31 cellular contexts compared by ENCODE assay signal in the genomic region with DNA sequence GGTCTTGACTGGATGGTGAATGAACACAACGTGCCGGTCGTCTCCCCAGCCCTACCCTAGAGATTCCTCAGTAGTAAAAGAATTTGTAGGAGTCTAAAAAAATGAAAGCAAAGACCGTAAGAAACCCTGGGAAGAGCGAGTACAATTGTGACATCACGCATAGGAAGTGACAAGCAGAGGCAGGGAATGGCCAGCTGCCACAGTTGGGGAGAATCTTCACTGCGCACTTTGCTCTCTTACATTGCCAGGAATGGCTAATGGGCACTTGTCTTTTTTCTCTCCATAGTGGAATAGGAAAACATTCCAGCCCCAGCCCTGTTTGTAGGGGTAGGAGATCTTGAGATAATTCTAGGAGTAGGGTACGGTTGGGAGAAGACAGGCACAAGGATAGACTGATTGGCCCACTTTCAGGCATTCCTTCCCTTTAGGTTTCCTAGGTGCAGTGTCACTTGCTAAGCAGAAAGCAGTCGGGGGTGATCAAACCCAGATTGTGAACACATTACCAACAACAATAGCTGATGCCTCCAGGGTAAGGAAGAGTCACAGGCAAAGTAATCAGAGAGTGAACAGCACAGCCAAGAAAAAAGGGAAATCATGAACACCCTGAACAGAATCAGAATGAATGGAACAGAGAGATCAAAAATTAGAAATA.
"Had no signal": no experiment of that assay in that cellular context is flagged by ENCODE, and none has a peak within 500 bp of the region (broad histone marks: within the 10 kb centered on the region; RNA-seq: fewer than 3 reads in every experiment).

No MANE protein-coding gene starts in this region.

- H3K9me3 ChIP-seq: ascending aorta, gastrocnemius medialis, lower lobe of right lung, pancreas, prostate gland, right atrium auricular region, tibial nerve had no signal

- H3K4me1 ChIP-seq: lower lobe of right lung, pancreas, prostate gland, right atrium auricular region had no signal

- ATAC-seq: activated CD4-positive, CD25-positive, alpha-beta regulatory T cell treated with anti-CD3 and anti-CD28 coated beads, Interleukin-2, amount 50 U/mL, for 24 hours; gastrocnemius medialis; left colon; lower lobe of right lung; pancreas had no signal

- H3K9me3 Mint-ChIP-seq: activated naive CD4-positive, alpha-beta T cell treated with anti-CD3 and anti-CD28 coated beads for 36 hours; activated naive CD8-positive, alpha-beta T cell treated with anti-CD3 and anti-CD28 coated beads for 36 hours; activated T-helper 1 cell treated with anti-CD3 and anti-CD28 coated beads, Interleukin-12 subunit alpha, Interleukin-12 subunit beta, Interleukin-2, Interleukin-4 antibody, amounts not matched to agents 30 ng/mL and 10 ng/mL and 1 ng/mL, durations not matched to agents 14 hours and 24 hours and 36 hours; nephron; T-helper 1 cell treated with Interleukin-12 subunit alpha and Interleukin-12 subunit beta and Interleukin-4 antibody, amounts not matched to agents 30 μg/mL and 1 μg/mL, for 36 hours had no signal

- H3K36me3 Mint-ChIP-seq: activated naive CD8-positive, alpha-beta T cell treated with anti-CD3 and anti-CD28 coated beads for 36 hours; brain had no signal

- H3K4me3 ChIP-seq: ascending aorta, coronary artery, dorsolateral prefrontal cortex, gastrocnemius medialis, lower lobe of right lung, pancreas, prostate gland, right atrium auricular region, tibial nerve had no signal

- H3K27me3 ChIP-seq: ascending aorta, dorsolateral prefrontal cortex, gastrocnemius medialis, pancreas, right atrium auricular region, tibial nerve had no signal

- DNase-seq: activated CD4-positive, alpha-beta T cell treated with anti-CD3 and anti-CD28 coated beads for 48 hours; activated CD4-positive, alpha-beta T cell treated with anti-CD3 and anti-CD28 coated beads, Interleukin-2, amount 50 U/mL, for 48 hours; activated CD8-positive, alpha-beta memory T cell treated with anti-CD3 and anti-CD28 coated beads for 24 hours; activated effector memory CD4-positive, alpha-beta T cell treated with anti-CD3 and anti-CD28 coated beads, Interleukin-2, amount 50 U/mL, for 16 hours; activated naive CD4-positive, alpha-beta T cell treated with anti-CD3 and anti-CD28 coated beads for 36 hours; activated naive CD8-positive, alpha-beta T cell treated with anti-CD3 and anti-CD28 coated beads for 36 hours; activated T-cell treated with anti-CD3 and anti-CD28 coated beads, Interleukin-2, amount 50 U/mL, for 1 hour; dorsolateral prefrontal cortex; effector memory CD4-positive, alpha-beta T cell; erythroblast; gastrocnemius medialis; glutamatergic neuron; hippocampal formation; kidney; left colon; lower lobe of right lung; pancreas; stimulated activated CD4-positive, alpha-beta T cell treated with anti-CD3 and anti-CD28 coated beads, Interleukin-15, amount 100 ng/mL, for 24 hours; stimulated activated naive CD4-positive, alpha-beta T cell treated with Interleukin-2 at 50 U/mL for 16 hours; T-helper 9 cell had no signal

- H3K27ac ChIP-seq: ascending aorta, coronary artery, dorsolateral prefrontal cortex, gastrocnemius medialis, lower lobe of right lung, pancreas, prostate gland, right atrium auricular region, tibial nerve, VCaP had no signal

- H3K36me3 ChIP-seq: ascending aorta, gastrocnemius medialis, lower lobe of right lung, pancreas, prostate gland, right atrium auricular region, tibial nerve had no signal

- H3K27ac Mint-ChIP-seq: activated naive CD4-positive, alpha-beta T cell treated with anti-CD3 and anti-CD28 coated beads for 36 hours; activated naive CD8-positive, alpha-beta T cell treated with anti-CD3 and anti-CD28 coated beads for 36 hours; activated T-helper 1 cell treated with anti-CD3 and anti-CD28 coated beads, Interleukin-12 subunit alpha, Interleukin-12 subunit beta, Interleukin-2, Interleukin-4 antibody, amounts not matched to agents 30 ng/mL and 10 ng/mL and 1 ng/mL, durations not matched to agents 14 hours and 24 hours and 36 hours; brain; T-helper 1 cell treated with Interleukin-12 subunit alpha and Interleukin-12 subunit beta and Interleukin-4 antibody, amounts not matched to agents 30 μg/mL and 1 μg/mL, for 36 hours had no signal

- H3K4me3 Mint-ChIP-seq: activated naive CD4-positive, alpha-beta T cell treated with anti-CD3 and anti-CD28 coated beads for 36 hours; activated naive CD8-positive, alpha-beta T cell treated with anti-CD3 and anti-CD28 coated beads for 36 hours; activated T-helper 1 cell treated with anti-CD3 and anti-CD28 coated beads, Interleukin-12 subunit alpha, Interleukin-12 subunit beta, Interleukin-2, Interleukin-4 antibody, amounts not matched to agents 30 ng/mL and 10 ng/mL and 1 ng/mL, durations not matched to agents 14 hours and 24 hours and 36 hours; brain; nephron; T-helper 1 cell treated with Interleukin-12 subunit alpha and Interleukin-12 subunit beta and Interleukin-4 antibody, amounts not matched to agents 30 μg/mL and 1 μg/mL, for 36 hours had no signal

- H3K27me3 Mint-ChIP-seq: activated naive CD8-positive, alpha-beta T cell treated with anti-CD3 and anti-CD28 coated beads for 36 hours; brain had no signal
